ENCODE assay signal across 11 cellular contexts in the genomic region with DNA sequence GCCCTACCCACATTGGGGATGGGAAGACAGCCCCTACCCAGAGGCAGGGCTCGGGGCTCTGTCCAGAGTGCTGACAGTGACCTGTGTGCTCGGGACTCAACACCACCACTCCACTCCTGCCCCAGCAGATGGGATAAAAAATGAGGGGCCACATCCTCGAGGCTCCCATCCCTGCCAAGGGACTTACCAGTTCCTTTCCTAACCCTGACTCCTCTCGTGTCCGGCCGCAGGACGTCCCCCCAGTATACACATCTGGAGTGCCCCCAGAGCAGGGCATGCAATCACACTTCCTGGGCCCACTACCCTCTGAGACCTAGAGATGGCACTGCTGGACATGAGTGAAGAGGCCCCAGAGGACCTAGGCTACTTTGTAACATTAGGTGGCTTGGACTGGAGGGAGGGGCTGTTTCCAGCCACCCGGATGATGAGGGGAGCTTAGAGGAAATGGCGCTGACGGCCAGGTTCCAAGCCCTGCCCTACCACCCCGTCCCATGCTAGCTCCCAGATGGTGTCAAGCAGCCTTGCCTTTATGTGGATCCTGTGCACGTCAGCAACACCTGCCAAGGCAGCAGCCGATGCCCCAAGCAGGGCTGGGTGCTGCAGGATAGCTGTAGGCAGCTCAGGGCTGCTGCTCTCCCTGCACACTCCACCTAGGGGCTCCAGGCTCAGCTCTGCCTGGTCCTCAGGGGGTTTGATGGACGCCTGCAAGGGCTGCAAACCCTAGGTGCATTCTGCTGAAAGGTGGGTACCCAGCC.
DNase-seq lines count a peak whose midpoint lies in the region; ATAC-seq, FAIRE-seq and TF ChIP-seq lines count a peak whose summit lies in the region.
"Had no signal": no experiment of that assay in that cellular context is flagged by ENCODE, and none has a peak within 500 bp of the region (broad histone marks: within the 10 kb centered on the region; RNA-seq: fewer than 3 reads in every experiment).

No MANE protein-coding gene starts in this region.

- peak; percentile 23; the same call in 1 of the 2 replicates for TF ChIP-seq RAD21 in SK-N-SH (IDR thresholded peaks at IDR 0.05; ENCODE audit: low read length)

- no peak overlapping the region for H4K91ac ChIP-seq in H9 (ENCODE audit: insufficient read length, low read depth, low read length)

- H3K14ac ChIP-seq in H9 (ENCODE audit: insufficient read depth, low read length), result no peak overlapping the region

- in situ Hi-C loops in ACHN (cut with HindIII; ENCODE audit: low pct_ligation_motif_present, low pct_unique_long_range_greater_than_20kb, low sequenced_read_pairs), result no loop called here

- H2BK5ac ChIP-seq in H9 (ENCODE audit: insufficient read length, low read length), result no peak overlapping the region

- peak; percentile 43; the same call in 2 of the 3 replicates for TF ChIP-seq CTCF in H9 (conservative IDR thresholded peaks at IDR 0.05)
- TF ChIP-seq CTCF in SK-N-SH (IDR thresholded peaks at IDR 0.05), result no peak
- TF ChIP-seq CTCF in kidney (IDR thresholded peaks at IDR 0.05; ENCODE audit: borderline replicate concordance, extremely low read depth, insufficient read depth), result no peak

- intact Hi-C loops in kidney (cut with DNase I), result no loop called here

- H2AFZ ChIP-seq in H9 (ENCODE audit: low read length) (no peak overlapping the region), SK-N-SH (ENCODE audit: low read depth) (no peak overlapping the region)

- ATAC-seq in HG03432 (IDR thresholded peaks at IDR 0.05; ENCODE audit: unreplicated experiment), result no peak
- no peak for ATAC-seq in HG02884 (IDR thresholded peaks at IDR 0.05; ENCODE audit: unreplicated experiment)

- H4K5ac ChIP-seq in H9 (ENCODE audit: insufficient read length, low read depth, low read length), result no peak overlapping the region

- no peak overlapping the region for H3K4ac ChIP-seq in H9 (ENCODE audit: low read depth, low read length)

- H3K27ac ChIP-seq in H9 (ENCODE audit: insufficient read length, low read depth, low read length) (no peak overlapping the region), SK-N-SH (ENCODE audit: low read depth in 2 of 2, low read length in 1 of 2) (no peak overlapping the region), kidney (ENCODE audit: low read depth in 2 of 2, low read length in 2 of 2) (no peak overlapping the region)
- H3K27ac ChIP-seq: neutrophil had no signal

- no peaks in the 10 kb centered on the region for H3K23me2 ChIP-seq in H9 (ENCODE audit: insufficient read length, low read depth, low read length, poor library complexity, severe bottlenecking)

- CTCF ChIA-PET in SK-N-SH (lab: Yijun Ruan, JAX), result no interaction called here

- H4K8ac ChIP-seq in H9 (replicated peaks; ENCODE audit: insufficient read length, low read depth, low read length), result no peak overlapping the region

- no peak overlapping the region for H3K23ac ChIP-seq in H9 (ENCODE audit: insufficient read length, low read depth, low read length)

- H3F3A ChIP-seq in SK-N-SH (replicated peaks; ENCODE audit: insufficient read depth), result no peaks in the 10 kb centered on the region

- H3K4me2 ChIP-seq in H9 (ENCODE audit: insufficient read depth, insufficient read length, low read length), result no peak overlapping the region
- no peak overlapping the region for H3K4me2 ChIP-seq in SK-N-SH

- H3K18ac ChIP-seq in H9 (ENCODE audit: insufficient read length, low read depth, low read length), result no peak overlapping the region

- no peak for TF ChIP-seq EP300 in SK-N-SH (IDR thresholded peaks at IDR 0.05; ENCODE audit: borderline replicate concordance in 1 of 2, low read depth in 1 of 2, low read length in 1 of 2)

- H3K27me3 ChIP-seq in H9 (ENCODE audit: insufficient read depth, low read length) (peaks cover under 1% of the 10 kb centered on the region; the same call in 1 of the 2 replicates), SK-N-SH (ENCODE audit: insufficient read depth) (no peaks in the 10 kb centered on the region)

- H3K4me1 ChIP-seq in H9 (ENCODE audit: insufficient read depth, low read length) (no peaks in the 10 kb centered on the region), SK-N-SH (ENCODE audit: control insufficient read depth in 1 of 2, insufficient read depth in 2 of 2, low read depth in 1 of 2, low read length in 1 of 2) (no peaks in the 10 kb centered on the region), kidney (ENCODE audit: control insufficient read depth in 1 of 2, insufficient read depth in 1 of 2, low read depth in 1 of 2, low read length in 2 of 2) (no peaks in the 10 kb centered on the region)

- H4K20me1 ChIP-seq in H9 (ENCODE audit: control insufficient read depth, insufficient read depth, insufficient read length) (no peaks in the 10 kb centered on the region), SK-N-SH (ENCODE audit: insufficient read depth) (peaks cover 6% of the 10 kb centered on the region; the same call in 1 of the 2 replicates)

- no peaks in the 10 kb centered on the region for H3K9me3 Mint-ChIP-seq in H9
- H3K9me3 Mint-ChIP-seq: activated naive CD8-positive, alpha-beta T cell treated with anti-CD3 and anti-CD28 coated beads for 36 hours had no signal

- H3K9me2 ChIP-seq in SK-N-SH, result no peaks in the 10 kb centered on the region

- H3K79me2 ChIP-seq in H9 (ENCODE audit: insufficient read depth, low read length), result no peaks in the 10 kb centered on the region
- H3K79me2 ChIP-seq in SK-N-SH (ENCODE audit: insufficient read depth), result no peaks in the 10 kb centered on the region

- no peaks in the 10 kb centered on the region for H3K9me3 ChIP-seq in H9 (ENCODE audit: control insufficient read depth, low read depth, low read length)
- no peaks in the 10 kb centered on the region for H3K9me3 ChIP-seq in SK-N-SH
- H3K9me3 ChIP-seq in kidney (ENCODE audit: control insufficient read depth in 1 of 2, low read length in 2 of 2), result no peaks in the 10 kb centered on the region
- H3K9me3 ChIP-seq: neutrophil had no signal

- H3T11ph ChIP-seq in H9 (ENCODE audit: low read length), result no peak overlapping the region

- H3K56ac ChIP-seq in H9 (ENCODE audit: insufficient read length, low read depth, low read length), result no peak overlapping the region

- no CpG with 5 or more reads among the region's 14 CpGs for WGBS in H9 (ENCODE audit: extremely low coverage, insufficient read length, low lambda C conversion rate)
- WGBS in SK-N-SH (ENCODE audit: low lambda C conversion rate), result 100% methylated on average over 2 of the region's 14 CpGs

- no peak overlapping the region for H2BK20ac ChIP-seq in H9 (ENCODE audit: low read depth, low read length, poor library complexity, severe bottlenecking)

- H2BK15ac ChIP-seq in H9 (ENCODE audit: low read depth, low read length), result no peak overlapping the region

- peaks cover 4 to 11% of the 10 kb centered on the region in 2 experiments for H3K4me1 Mint-ChIP-seq in H9

- H3K79me1 ChIP-seq in H9 (ENCODE audit: insufficient read depth, low read depth, low read length, poor library complexity, severe bottlenecking), result no peaks in the 10 kb centered on the region

- H2AK5ac ChIP-seq in H9 (ENCODE audit: insufficient read length, low read length), result no peak overlapping the region

- H3K4me3 Mint-ChIP-seq in H9, result no peak overlapping the region
- H3K4me3 Mint-ChIP-seq: activated naive CD8-positive, alpha-beta T cell treated with anti-CD3 and anti-CD28 coated beads for 36 hours had no signal

- FAIRE-seq in kidney (lab: Jason Lieb, UNC), result no peak
- FAIRE-seq: G401.6 had no signal

- H3K9ac ChIP-seq in H9 (ENCODE audit: extremely low read depth, insufficient read length, low read length) (no peak overlapping the region), SK-N-SH (no peak overlapping the region), kidney (ENCODE audit: low read length in 2 of 2) (no peak overlapping the region)

- peaks cover 0 to 18% of the 10 kb centered on the region in 2 experiments for H3K36me3 ChIP-seq in SK-N-SH (replicated peaks in 1 of 2; ENCODE audit: control insufficient read depth in 1 of 2, insufficient read depth in 2 of 2, low read length in 1 of 2)
- peaks cover 5 to 9% of the 10 kb centered on the region in 2 donors for H3K36me3 ChIP-seq in kidney (ENCODE audit: control insufficient read depth in 1 of 2, insufficient read depth in 2 of 2, low read length in 2 of 2)

- no peak overlapping the region; a peak in 1 of 7 replicates for H3K27ac Mint-ChIP-seq in H9
- H3K27ac Mint-ChIP-seq: activated naive CD8-positive, alpha-beta T cell treated with anti-CD3 and anti-CD28 coated beads for 36 hours had no signal

- H3K27me3 Mint-ChIP-seq in H9 (ENCODE audit: low read depth), result peaks cover 21% of the 10 kb centered on the region

- POLR2A ChIA-PET in SK-N-SH (lab: Yijun Ruan, JAX), result no interaction called here

- no peak overlapping the region for H2BK12ac ChIP-seq in H9 (ENCODE audit: insufficient read length, low read depth, low read length)

- H3K4me3 ChIP-seq in SK-N-SH (ENCODE audit: low read depth in 2 of 2, low read length in 1 of 2), result no peak overlapping the region
- H3K4me3 ChIP-seq in kidney (ENCODE audit: low read length in 2 of 2), result no peak overlapping the region

- peaks cover 1 to 18% (median 16%) of the 10 kb centered on the region in 3 experiments; a peak in 5 of 7 replicates for H3K36me3 Mint-ChIP-seq in H9 (ENCODE audit: insufficient read depth in 1 of 3, low read depth in 3 of 3)
- H3K36me3 Mint-ChIP-seq: activated naive CD8-positive, alpha-beta T cell treated with anti-CD3 and anti-CD28 coated beads for 36 hours had no signal

- DNase-seq in ACHN (peak; percentile 21), H9 (peak; percentile 68), SK-N-SH (no peak), kidney (peak; percentile 68), DMS153 (lab: John Stamatoyannopoulos, UW) (no peak)
- no peak for DNase-seq in activated CD4-positive, alpha-beta T cell treated with anti-CD3 and anti-CD28 coated beads, Interleukin-2, amount 50 U/mL, for 48 hours
- DNase-seq: activated naive CD8-positive, alpha-beta T cell treated with anti-CD3 and anti-CD28 coated beads for 36 hours had no signal

- H2BK120ac ChIP-seq in H9 (ENCODE audit: low read depth, low read length, poor library complexity, severe bottlenecking), result no peak overlapping the region

TF ChIP-seq in SK-N-SH, 30 proteins besides CTCF, POLR2A, EP300 and RAD21 (continues in another document):
- TF ChIP-seq CHD2 (IDR thresholded peaks at IDR 0.05; ENCODE audit: low read length, partially characterized antibody), result no peak
- TF ChIP-seq, protein P1, sequence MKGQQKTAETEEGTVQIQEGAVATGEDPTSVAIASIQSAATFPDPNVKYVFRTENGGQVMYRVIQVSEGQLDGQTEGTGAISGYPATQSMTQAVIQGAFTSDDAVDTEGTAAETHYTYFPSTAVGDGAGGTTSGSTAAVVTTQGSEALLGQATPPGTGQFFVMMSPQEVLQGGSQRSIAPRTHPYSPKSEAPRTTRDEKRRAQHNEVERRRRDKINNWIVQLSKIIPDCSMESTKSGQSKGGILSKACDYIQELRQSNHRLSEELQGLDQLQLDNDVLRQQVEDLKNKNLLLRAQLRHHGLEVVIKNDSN (IDR thresholded peaks at IDR 0.05; ENCODE audit: borderline replicate concordance, low read depth), result no peak

Comparison
In these comparisons a context has a peak if more than half of its experiments do, and no peak if none do; other contexts are left out.
1. DNase-seq: peak in ACHN (single experiment), H9 (single experiment) and kidney (single experiment); none in SK-N-SH (single experiment), activated CD4-positive, alpha-beta T cell treated with anti-CD3 and anti-CD28 coated beads, Interleukin-2, amount 50 U/mL, for 48 hours (0 of 2) and DMS153 (single experiment).